ENCODE assay signal across 22 cellular contexts in the genomic region with DNA sequence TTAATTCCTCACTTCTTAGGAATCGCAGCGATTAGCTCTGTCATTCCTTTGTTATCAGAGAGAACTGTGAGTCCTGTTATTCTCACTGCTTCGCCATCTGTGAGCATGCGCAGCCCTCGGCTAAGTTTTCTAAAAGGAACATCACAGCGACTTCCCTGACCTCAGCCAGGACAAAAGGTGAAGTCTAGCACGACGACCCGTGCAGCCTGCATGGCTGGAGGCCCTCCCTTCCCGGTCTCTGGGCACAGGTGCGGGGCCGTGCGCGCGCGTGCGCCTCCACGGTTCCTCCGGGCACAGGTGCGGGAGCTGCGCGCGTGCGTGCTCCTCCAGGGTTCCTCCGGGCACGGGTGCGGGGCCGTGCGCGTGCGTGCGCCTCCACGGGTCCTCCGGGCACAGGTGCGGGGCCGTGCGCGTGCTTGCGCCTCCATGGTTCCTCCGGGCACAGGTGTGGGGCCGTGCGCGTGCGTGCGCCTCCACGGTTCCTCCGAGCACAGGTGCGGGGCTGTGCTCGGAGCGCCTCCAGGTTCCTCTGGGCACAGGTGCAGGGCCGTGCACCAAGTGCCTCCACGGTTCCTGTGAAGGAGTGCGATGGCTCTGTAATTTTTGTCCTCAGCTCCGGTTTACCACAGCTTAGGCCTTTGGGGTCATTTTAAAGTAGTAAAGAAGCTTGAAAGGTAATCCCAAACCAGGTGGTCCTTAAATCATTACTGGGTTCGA.
A peak's percentile ranks its signal among the peaks of the same experiment; 100 is the strongest.
DNase-seq lines count a peak whose midpoint lies in the region; ATAC-seq and TF ChIP-seq lines count a peak whose summit lies in the region.
"Had no signal": no experiment of that assay in that cellular context is flagged by ENCODE, and none has a peak within 500 bp of the region (broad histone marks: within the 10 kb centered on the region; RNA-seq: fewer than 3 reads in every experiment).

No MANE protein-coding gene starts in this region.

- CTCF ChIA-PET in activated CD8-positive, alpha-beta T cell treated with anti-CD3 and anti-CD28 coated beads for 36 hours (lab: Charles Lee): interaction anchor here (1.1 to 5.7 kb wide), 5 partner anchors 13 to 566 kb away, joined by 3 to 24 read pairs (median 5); no protein-coding TSS in a partner anchor

- H3K4me3 ChIP-seq in right atrium auricular region: no peak overlapping the region
- no peak overlapping the region for H3K4me3 ChIP-seq in left ventricle myocardium inferior
- H3K4me3 ChIP-seq in endodermal cell (ENCODE audit: low read length): no peak overlapping the region
- H3K4me3 ChIP-seq: BLaER1 had no signal

- 96 to 98% methylated on average over 43 to 55 of the region's 55 CpGs for WGBS in endodermal cell (ENCODE audit: insufficient coverage in 1 of 2, insufficient read length in 1 of 2), 2 experiments

- no peaks in the 10 kb centered on the region for H3K4me1 Mint-ChIP-seq in endodermal cell
- H3K4me1 Mint-ChIP-seq in osteocyte (ENCODE audit: unreplicated experiment): no peaks in the 10 kb centered on the region
- peaks cover 18% of the 10 kb centered on the region for H3K4me1 Mint-ChIP-seq in activated CD8-positive, alpha-beta T cell treated with anti-CD3 and anti-CD28 coated beads for 36 hours (ENCODE audit: low read depth)
- no peaks in the 10 kb centered on the region for H3K4me1 Mint-ChIP-seq in activated T-helper 1 cell treated with anti-CD3 and anti-CD28 coated beads, Interleukin-12 subunit alpha, Interleukin-12 subunit beta, Interleukin-2, Interleukin-4 antibody, amounts not matched to agents 30 ng/mL and 10 ng/mL and 1 ng/mL, durations not matched to agents 14 hours and 24 hours and 36 hours (ENCODE audit: low read depth)
- H3K4me1 Mint-ChIP-seq: activated T-helper 17 cell treated with anti-CD3 and anti-CD28 coated beads, Interleukin-2, amount 50 U/mL, for 72 hours had no signal

- intact Hi-C loops in left ventricle myocardium inferior (cut with micrococcal nuclease): no loop called here
- intact Hi-C loops in activated CD8-positive, alpha-beta T cell treated with anti-CD3 and anti-CD28 coated beads for 36 hours (cut with micrococcal nuclease): no loop called here
- intact Hi-C loops in activated T-helper 1 cell treated with anti-CD3 and anti-CD28 coated beads, Interleukin-12 subunit alpha, Interleukin-12 subunit beta, Interleukin-2, Interleukin-4 antibody, amounts not matched to agents 30 ng/mL and 10 ng/mL and 1 ng/mL, durations not matched to agents 14 hours and 24 hours and 36 hours (cut with micrococcal nuclease): no loop called here

- no peak overlapping the region for H3K27ac Mint-ChIP-seq in endodermal cell
- no peak overlapping the region for H3K27ac Mint-ChIP-seq in osteocyte (ENCODE audit: unreplicated experiment)
- no peak overlapping the region for H3K27ac Mint-ChIP-seq in activated CD8-positive, alpha-beta T cell treated with anti-CD3 and anti-CD28 coated beads for 36 hours
- H3K27ac Mint-ChIP-seq in activated T-helper 1 cell treated with anti-CD3 and anti-CD28 coated beads, Interleukin-12 subunit alpha, Interleukin-12 subunit beta, Interleukin-2, Interleukin-4 antibody, amounts not matched to agents 30 ng/mL and 10 ng/mL and 1 ng/mL, durations not matched to agents 14 hours and 24 hours and 36 hours: no peak overlapping the region
- H3K27ac Mint-ChIP-seq: activated naive CD8-positive, alpha-beta T cell treated with anti-CD3 and anti-CD28 coated beads, Interleukin-2, amount 10 ng/mL, durations not matched to agents 7 days and 5 days; activated T-helper 17 cell treated with anti-CD3 and anti-CD28 coated beads, Interleukin-2, amount 50 U/mL, for 72 hours; mesothelial cell of epicardium had no signal

- H3K27ac ChIP-seq in right atrium auricular region (no peak overlapping the region), left ventricle myocardium inferior (replicated peaks) (no peak overlapping the region), endodermal cell (ENCODE audit: low read depth, low read length) (no peak overlapping the region)
- H3K27ac ChIP-seq: BLaER1 had no signal

- DNase-seq in right atrium auricular region (ENCODE audit: low spot score) (peak; percentile 13), left ventricle myocardium inferior (no peak), endodermal cell (peak; percentile 29), osteocyte (ENCODE audit: extremely low spot score, unreplicated experiment) (peak; percentile 71), nucleus accumbens (lab: John Stamatoyannopoulos, UW) (no peak)
- no peak for DNase-seq in activated CD8-positive, alpha-beta T cell treated with anti-CD3 and anti-CD28 coated beads for 36 hours
- DNase-seq in activated T-helper 1 cell treated with anti-CD3 and anti-CD28 coated beads, Interleukin-12 subunit alpha, Interleukin-12 subunit beta, Interleukin-2, Interleukin-4 antibody, amounts not matched to agents 30 ng/mL and 10 ng/mL and 1 ng/mL, durations not matched to agents 14 hours and 24 hours and 36 hours (ENCODE audit: low spot score): no peak
- DNase-seq: activated naive CD8-positive, alpha-beta T cell treated with anti-CD3 and anti-CD28 coated beads, Interleukin-2, amount 10 ng/mL, durations not matched to agents 7 days and 5 days; DMS53; GF-D8; Karpas-422; left colon; NCI-H1436 treated with DMSO at 0.1 percent for 48 hours; NCI-H510A; NK-92 treated with Interleukin-12 subunit alpha and Interleukin-12 subunit beta, amount 100 ng/mL, for 24 hours; SHP77 treated with DMSO at 0.1 percent for 48 hours had no signal

- H3K36me3 Mint-ChIP-seq in endodermal cell (ENCODE audit: low read depth): peaks cover 7% of the 10 kb centered on the region
- H3K36me3 Mint-ChIP-seq in osteocyte (ENCODE audit: unreplicated experiment): no peaks in the 10 kb centered on the region
- no peaks in the 10 kb centered on the region for H3K36me3 Mint-ChIP-seq in activated CD8-positive, alpha-beta T cell treated with anti-CD3 and anti-CD28 coated beads for 36 hours (ENCODE audit: low read depth)
- H3K36me3 Mint-ChIP-seq in activated T-helper 1 cell treated with anti-CD3 and anti-CD28 coated beads, Interleukin-12 subunit alpha, Interleukin-12 subunit beta, Interleukin-2, Interleukin-4 antibody, amounts not matched to agents 30 ng/mL and 10 ng/mL and 1 ng/mL, durations not matched to agents 14 hours and 24 hours and 36 hours (ENCODE audit: low read depth): no peaks in the 10 kb centered on the region
- H3K36me3 Mint-ChIP-seq: activated naive CD8-positive, alpha-beta T cell treated with anti-CD3 and anti-CD28 coated beads, Interleukin-2, amount 10 ng/mL, durations not matched to agents 7 days and 5 days; naive thymus-derived CD8-positive, alpha-beta T cell; T-cell had no signal

- TF ChIP-seq CTCF in right atrium auricular region (IDR thresholded peaks at IDR 0.05): no peak
- TF ChIP-seq CTCF in left ventricle myocardium inferior (IDR thresholded peaks at IDR 0.05; ENCODE audit: borderline replicate concordance): no peak
- TF ChIP-seq CTCF in endodermal cell (conservative IDR thresholded peaks at IDR 0.05): no peak
- TF ChIP-seq CTCF in osteocyte (IDR thresholded peaks at IDR 0.05): no peak
- TF ChIP-seq CTCF in activated CD8-positive, alpha-beta T cell treated with anti-CD3 and anti-CD28 coated beads for 36 hours (IDR thresholded peaks at IDR 0.05): no peak

- H3K4me1 ChIP-seq in right atrium auricular region (peaks cover 0 to 17% of the 10 kb centered on the region in 2 donors), left ventricle myocardium inferior (peaks cover 17% of the 10 kb centered on the region), endodermal cell (ENCODE audit: control insufficient read depth, insufficient read depth, low read length) (no peaks in the 10 kb centered on the region)

- peaks cover 14% of the 10 kb centered on the region for H3K9me3 Mint-ChIP-seq in endodermal cell
- peaks cover 4% of the 10 kb centered on the region for H3K9me3 Mint-ChIP-seq in osteocyte (ENCODE audit: unreplicated experiment)
- no peaks in the 10 kb centered on the region for H3K9me3 Mint-ChIP-seq in activated CD8-positive, alpha-beta T cell treated with anti-CD3 and anti-CD28 coated beads for 36 hours
- no peaks in the 10 kb centered on the region for H3K9me3 Mint-ChIP-seq in activated T-helper 1 cell treated with anti-CD3 and anti-CD28 coated beads, Interleukin-12 subunit alpha, Interleukin-12 subunit beta, Interleukin-2, Interleukin-4 antibody, amounts not matched to agents 30 ng/mL and 10 ng/mL and 1 ng/mL, durations not matched to agents 14 hours and 24 hours and 36 hours
- H3K9me3 Mint-ChIP-seq: activated naive CD8-positive, alpha-beta T cell treated with anti-CD3 and anti-CD28 coated beads, Interleukin-2, amount 10 ng/mL, durations not matched to agents 7 days and 5 days; activated T-helper 17 cell treated with anti-CD3 and anti-CD28 coated beads, Interleukin-2, amount 50 U/mL, for 72 hours; naive thymus-derived CD8-positive, alpha-beta T cell; T-cell had no signal

- no peak for ATAC-seq in activated CD8-positive, alpha-beta T cell treated with anti-CD3 and anti-CD28 coated beads for 36 hours
- ATAC-seq in GM21367 (IDR thresholded peaks at IDR 0.05; ENCODE audit: unreplicated experiment): no peak
- ATAC-seq: activated T-helper 17 cell treated with anti-CD3 and anti-CD28 coated beads, Interleukin-2, amount 50 U/mL, for 72 hours; left colon; naive thymus-derived CD8-positive, alpha-beta T cell; T-cell had no signal

- H3K27me3 Mint-ChIP-seq in endodermal cell (ENCODE audit: insufficient read depth) (peaks cover 8% of the 10 kb centered on the region), osteocyte (ENCODE audit: unreplicated experiment) (no peaks in the 10 kb centered on the region)
- peaks cover 2% of the 10 kb centered on the region for H3K27me3 Mint-ChIP-seq in activated CD8-positive, alpha-beta T cell treated with anti-CD3 and anti-CD28 coated beads for 36 hours
- H3K27me3 Mint-ChIP-seq in activated T-helper 1 cell treated with anti-CD3 and anti-CD28 coated beads, Interleukin-12 subunit alpha, Interleukin-12 subunit beta, Interleukin-2, Interleukin-4 antibody, amounts not matched to agents 30 ng/mL and 10 ng/mL and 1 ng/mL, durations not matched to agents 14 hours and 24 hours and 36 hours (ENCODE audit: insufficient read depth): peaks cover 13% of the 10 kb centered on the region

- H3K36me3 ChIP-seq in right atrium auricular region (no peaks in the 10 kb centered on the region), left ventricle myocardium inferior (no peaks in the 10 kb centered on the region), endodermal cell (ENCODE audit: control insufficient read depth, insufficient read depth, low read length) (no peaks in the 10 kb centered on the region)
- H3K36me3 ChIP-seq: BLaER1 had no signal

- no peak overlapping the region for H3K4me3 Mint-ChIP-seq in endodermal cell
- no peak overlapping the region for H3K4me3 Mint-ChIP-seq in osteocyte (ENCODE audit: unreplicated experiment)
- H3K4me3 Mint-ChIP-seq in activated CD8-positive, alpha-beta T cell treated with anti-CD3 and anti-CD28 coated beads for 36 hours: no peak overlapping the region
- H3K4me3 Mint-ChIP-seq in activated T-helper 1 cell treated with anti-CD3 and anti-CD28 coated beads, Interleukin-12 subunit alpha, Interleukin-12 subunit beta, Interleukin-2, Interleukin-4 antibody, amounts not matched to agents 30 ng/mL and 10 ng/mL and 1 ng/mL, durations not matched to agents 14 hours and 24 hours and 36 hours: no peak overlapping the region
- H3K4me3 Mint-ChIP-seq: activated T-helper 17 cell treated with anti-CD3 and anti-CD28 coated beads, Interleukin-2, amount 50 U/mL, for 72 hours had no signal

- POLR2A ChIA-PET in activated CD8-positive, alpha-beta T cell treated with anti-CD3 and anti-CD28 coated beads for 36 hours (lab: Charles Lee): no interaction called here

- no peak overlapping the region for H3K9ac ChIP-seq in endodermal cell (ENCODE audit: extremely low read depth, low read length, poor library complexity, severe bottlenecking)
- H3K9ac ChIP-seq: BLaER1 had no signal

- no peaks in the 10 kb centered on the region for H3K27me3 ChIP-seq in right atrium auricular region
- peaks cover 24% of the 10 kb centered on the region for H3K27me3 ChIP-seq in left ventricle myocardium inferior (ENCODE audit: low read depth)
- peaks cover 16% of the 10 kb centered on the region for H3K27me3 ChIP-seq in endodermal cell (ENCODE audit: control insufficient read depth, insufficient read depth, low read length, poor library complexity, severe bottlenecking)

- no peaks in the 10 kb centered on the region for H3K9me3 ChIP-seq in right atrium auricular region
- no peaks in the 10 kb centered on the region for H3K9me3 ChIP-seq in left ventricle myocardium inferior (replicated peaks)
- no peaks in the 10 kb centered on the region for H3K9me3 ChIP-seq in endodermal cell (ENCODE audit: control insufficient read depth, low read length)

Comparison
In these comparisons a context has a peak if more than half of its experiments do, and no peak if none do; other contexts are left out.
1. DNase-seq: peak in right atrium auricular region (single experiment), endodermal cell (single experiment) and osteocyte (single experiment); none in left ventricle myocardium inferior (single experiment), activated CD8-positive, alpha-beta T cell treated with anti-CD3 and anti-CD28 coated beads for 36 hours (single experiment), nucleus accumbens (0 of 56) and activated T-helper 1 cell treated with anti-CD3 and anti-CD28 coated beads, Interleukin-12 subunit alpha, Interleukin-12 subunit beta, Interleukin-2, Interleukin-4 antibody, amounts not matched to agents 30 ng/mL and 10 ng/mL and 1 ng/mL, durations not matched to agents 14 hours and 24 hours and 36 hours (single experiment).